ENCODE assay signal across 11 cellular contexts in genomic region chr2:98702896-98703620, GRCh38. TPM values are rescaled to one million over a fixed set of nuclear protein-coding genes. Genes with fewer than 3 reads are reported as not detected.
A peak's percentile ranks its signal among the peaks of the same experiment; 100 is the strongest.
DNase-seq lines count a peak whose midpoint lies in the region; ATAC-seq and TF ChIP-seq lines count a peak whose summit lies in the region.
"Had no signal": no experiment of that assay in that cellular context is flagged by ENCODE, and none has a peak within 500 bp of the region (broad histone marks: within the 10 kb centered on the region; RNA-seq: fewer than 3 reads in every experiment).

No MANE protein-coding gene starts in this region.

- peak; percentile 68 for DNase-seq in DMS53 (lab: John Stamatoyannopoulos, UW)
- no peak for DNase-seq in right cardiac atrium
- DNase-seq in skeletal muscle cell (ENCODE audit: low read depth) = peak; percentile 12
- no peak for DNase-seq in stimulated activated naive CD4-positive, alpha-beta T cell (lab: John Stamatoyannopoulos, UW)
- DNase-seq in GM03348 (ENCODE audit: low spot score) = no peak
- DNase-seq in cerebellar cortex (ENCODE audit: low spot score) = no peak
- DNase-seq: activated gamma-delta T cell treated with Interleukin-2 at 50 U/mL for 16 hours, NCI-H226, WERI-Rb-1 had no signal

- peak overlapping the region; percentile 67 for H3K4me3 Mint-ChIP-seq in activated T-helper 17 cell treated with anti-CD3 and anti-CD28 coated beads, Interleukin-2, amount 50 U/mL, for 72 hours

- H3K9me3 ChIP-seq in right cardiac atrium (ENCODE audit: control insufficient read depth, low read length) = no peaks in the 10 kb centered on the region

- intact Hi-C loops in right cardiac atrium (cut with DNase I) = no loop called here

- no peaks in the 10 kb centered on the region for H3K9me3 Mint-ChIP-seq in activated T-helper 17 cell treated with anti-CD3 and anti-CD28 coated beads, Interleukin-2, amount 50 U/mL, for 72 hours

- WGBS in right cardiac atrium = 32% methylated on average over 6 of the region's 6 CpGs

- H3K27ac Mint-ChIP-seq in activated T-helper 17 cell treated with anti-CD3 and anti-CD28 coated beads, Interleukin-2, amount 50 U/mL, for 72 hours = peak overlapping the region; percentile 47

- no peaks in the 10 kb centered on the region for H3K27me3 ChIP-seq in right cardiac atrium (ENCODE audit: control insufficient read depth, insufficient read depth)

- H3K4me3 ChIP-seq in right cardiac atrium (ENCODE audit: low read length) = no peak overlapping the region
- no peak overlapping the region for H3K4me3 ChIP-seq in skeletal muscle cell (ENCODE audit: low read depth, low read length)

- no peaks in the 10 kb centered on the region for H3K27me3 Mint-ChIP-seq in activated T-helper 17 cell treated with anti-CD3 and anti-CD28 coated beads, Interleukin-2, amount 50 U/mL, for 72 hours

- no peak for TF ChIP-seq POLR2A in GM18505 (IDR thresholded peaks at IDR 0.05; ENCODE audit: borderline replicate concordance, extremely low read depth, insufficient read depth, insufficient read length)

- ATAC-seq in activated T-helper 17 cell treated with anti-CD3 and anti-CD28 coated beads, Interleukin-2, amount 50 U/mL, for 72 hours (replicated peaks) = no peak
- ATAC-seq in right cardiac atrium = no peak
- ATAC-seq in GM18505 (IDR thresholded peaks at IDR 0.05; ENCODE audit: unreplicated experiment) = no peak

- H3K4me1 ChIP-seq in right cardiac atrium (ENCODE audit: control insufficient read depth, insufficient read depth, low read length) = peaks cover 20% of the 10 kb centered on the region

- peaks cover 10% of the 10 kb centered on the region for H3K36me3 Mint-ChIP-seq in activated T-helper 17 cell treated with anti-CD3 and anti-CD28 coated beads, Interleukin-2, amount 50 U/mL, for 72 hours (ENCODE audit: low read depth)

- H3K27ac ChIP-seq in right cardiac atrium (ENCODE audit: low read length) = peak overlapping the region; percentile 56
- H3K27ac ChIP-seq: WERI-Rb-1 had no signal

- H3K4me1 Mint-ChIP-seq in activated T-helper 17 cell treated with anti-CD3 and anti-CD28 coated beads, Interleukin-2, amount 50 U/mL, for 72 hours = peaks cover 48% of the 10 kb centered on the region

RNA-seq across cellular contexts. Expression of gene MGAT4A, which starts 27.9 kb away (rescaled TPM):
- total RNA-seq in activated T-helper 17 cell treated with anti-CD3 and anti-CD28 coated beads, Interleukin-2, amount 50 U/mL, for 72 hours = 10 to 100 TPM; 79.7 to 99.0 TPM
- total RNA-seq in right cardiac atrium = 10 to 100 TPM; 23.5 to 37.2 (median 26.1) TPM
- 5.2 TPM for polyA plus RNA-seq in right cardiac atrium

Comparison
In these comparisons a context has a peak if more than half of its experiments do, and no peak if none do; other contexts are left out.
1. DNase-seq: peak in DMS53 (single experiment) and skeletal muscle cell (single experiment); none in right cardiac atrium (0 of 3), stimulated activated naive CD4-positive, alpha-beta T cell (0 of 6), GM03348 (single experiment) and cerebellar cortex (single experiment).